Comparison of ENCODE assay signal across 1 cellular context in genomic region chr19:13024958-13025653, GRCh38.
TF ChIP-seq lines count a peak whose summit lies in the region.

No MANE protein-coding gene starts in this region.

TF ChIP-seq in HepG2, 621 proteins besides CTCF, POLR2A, EP300 and RAD21 (continued from another document):
- TF ChIP-seq, protein P1, sequence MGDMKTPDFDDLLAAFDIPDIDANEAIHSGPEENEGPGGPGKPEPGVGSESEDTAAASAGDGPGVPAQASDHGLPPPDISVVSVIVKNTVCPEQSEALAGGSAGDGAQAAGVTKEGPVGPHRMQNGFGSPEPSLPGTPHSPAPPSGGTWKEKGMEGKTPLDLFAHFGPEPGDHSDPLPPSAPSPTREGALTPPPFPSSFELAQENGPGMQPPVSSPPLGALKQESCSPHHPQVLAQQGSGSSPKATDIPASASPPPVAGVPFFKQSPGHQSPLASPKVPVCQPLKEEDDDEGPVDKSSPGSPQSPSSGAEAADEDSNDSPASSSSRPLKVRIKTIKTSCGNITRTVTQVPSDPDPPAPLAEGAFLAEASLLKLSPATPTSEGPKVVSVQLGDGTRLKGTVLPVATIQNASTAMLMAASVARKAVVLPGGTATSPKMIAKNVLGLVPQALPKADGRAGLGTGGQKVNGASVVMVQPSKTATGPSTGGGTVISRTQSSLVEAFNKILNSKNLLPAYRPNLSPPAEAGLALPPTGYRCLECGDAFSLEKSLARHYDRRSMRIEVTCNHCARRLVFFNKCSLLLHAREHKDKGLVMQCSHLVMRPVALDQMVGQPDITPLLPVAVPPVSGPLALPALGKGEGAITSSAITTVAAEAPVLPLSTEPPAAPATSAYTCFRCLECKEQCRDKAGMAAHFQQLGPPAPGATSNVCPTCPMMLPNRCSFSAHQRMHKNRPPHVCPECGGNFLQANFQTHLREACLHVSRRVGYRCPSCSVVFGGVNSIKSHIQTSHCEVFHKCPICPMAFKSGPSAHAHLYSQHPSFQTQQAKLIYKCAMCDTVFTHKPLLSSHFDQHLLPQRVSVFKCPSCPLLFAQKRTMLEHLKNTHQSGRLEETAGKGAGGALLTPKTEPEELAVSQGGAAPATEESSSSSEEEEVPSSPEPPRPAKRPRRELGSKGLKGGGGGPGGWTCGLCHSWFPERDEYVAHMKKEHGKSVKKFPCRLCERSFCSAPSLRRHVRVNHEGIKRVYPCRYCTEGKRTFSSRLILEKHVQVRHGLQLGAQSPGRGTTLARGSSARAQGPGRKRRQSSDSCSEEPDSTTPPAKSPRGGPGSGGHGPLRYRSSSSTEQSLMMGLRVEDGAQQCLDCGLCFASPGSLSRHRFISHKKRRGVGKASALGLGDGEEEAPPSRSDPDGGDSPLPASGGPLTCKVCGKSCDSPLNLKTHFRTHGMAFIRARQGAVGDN (CRISPR knock-in tag; IDR thresholded peaks at IDR 0.05): peak; percentile 36
- TF ChIP-seq, protein P2, sequence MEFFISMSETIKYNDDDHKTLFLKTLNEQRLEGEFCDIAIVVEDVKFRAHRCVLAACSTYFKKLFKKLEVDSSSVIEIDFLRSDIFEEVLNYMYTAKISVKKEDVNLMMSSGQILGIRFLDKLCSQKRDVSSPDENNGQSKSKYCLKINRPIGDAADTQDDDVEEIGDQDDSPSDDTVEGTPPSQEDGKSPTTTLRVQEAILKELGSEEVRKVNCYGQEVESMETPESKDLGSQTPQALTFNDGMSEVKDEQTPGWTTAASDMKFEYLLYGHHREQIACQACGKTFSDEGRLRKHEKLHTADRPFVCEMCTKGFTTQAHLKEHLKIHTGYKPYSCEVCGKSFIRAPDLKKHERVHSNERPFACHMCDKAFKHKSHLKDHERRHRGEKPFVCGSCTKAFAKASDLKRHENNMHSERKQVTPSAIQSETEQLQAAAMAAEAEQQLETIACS (CRISPR knock-in tag; IDR thresholded peaks at IDR 0.05): no peak
- TF ChIP-seq HNRNPL (IDR thresholded peaks at IDR 0.05; ENCODE audit: low read depth, low read length) (0 out of 2 replicates have a peak, but pooled peaks have one; percentile 65), ZNF446 (CRISPR knock-in tag; IDR thresholded peaks at IDR 0.05) (no peak), ZNF773 (CRISPR knock-in tag; IDR thresholded peaks at IDR 0.05; ENCODE audit: borderline replicate concordance) (no peak), ZBTB38 (CRISPR knock-in tag; IDR thresholded peaks at IDR 0.05) (peak; percentile 86), ZNF572 (CRISPR knock-in tag; IDR thresholded peaks at IDR 0.05) (no peak)
- TF ChIP-seq, protein P3, sequence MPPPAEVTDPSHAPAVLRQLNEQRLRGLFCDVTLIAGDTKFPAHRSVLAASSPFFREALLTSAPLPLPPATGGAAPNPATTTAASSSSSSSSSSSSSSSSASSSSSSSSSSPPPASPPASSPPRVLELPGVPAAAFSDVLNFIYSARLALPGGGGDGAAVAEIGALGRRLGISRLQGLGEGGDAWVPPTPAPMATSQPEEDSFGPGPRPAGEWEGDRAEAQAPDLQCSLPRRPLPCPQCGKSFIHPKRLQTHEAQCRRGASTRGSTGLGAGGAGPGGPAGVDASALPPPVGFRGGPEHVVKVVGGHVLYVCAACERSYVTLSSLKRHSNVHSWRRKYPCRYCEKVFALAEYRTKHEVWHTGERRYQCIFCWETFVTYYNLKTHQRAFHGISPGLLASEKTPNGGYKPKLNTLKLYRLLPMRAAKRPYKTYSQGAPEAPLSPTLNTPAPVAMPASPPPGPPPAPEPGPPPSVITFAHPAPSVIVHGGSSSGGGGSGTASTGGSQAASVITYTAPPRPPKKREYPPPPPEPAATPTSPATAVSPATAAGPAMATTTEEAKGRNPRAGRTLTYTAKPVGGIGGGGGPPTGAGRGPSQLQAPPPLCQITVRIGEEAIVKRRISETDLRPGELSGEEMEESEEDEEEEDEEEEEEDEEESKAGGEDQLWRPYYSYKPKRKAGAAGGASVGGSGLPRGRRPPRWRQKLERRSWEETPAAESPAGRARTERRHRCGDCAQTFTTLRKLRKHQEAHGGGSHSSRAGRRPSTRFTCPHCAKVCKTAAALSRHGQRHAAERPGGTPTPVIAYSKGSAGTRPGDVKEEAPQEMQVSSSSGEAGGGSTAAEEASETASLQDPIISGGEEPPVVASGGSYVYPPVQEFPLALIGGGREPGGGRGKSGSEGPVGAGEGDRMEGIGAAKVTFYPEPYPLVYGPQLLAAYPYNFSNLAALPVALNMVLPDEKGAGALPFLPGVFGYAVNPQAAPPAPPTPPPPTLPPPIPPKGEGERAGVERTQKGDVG (CRISPR knock-in tag; IDR thresholded peaks at IDR 0.05; ENCODE audit: borderline replicate concordance): 0 out of 2 replicates have a peak, but pooled peaks have one; percentile 27
TF ChIP-seq in HepG2: peak in this region for 5.
